Comparison of ENCODE assay signal across 1 cellular context in the genomic region with DNA sequence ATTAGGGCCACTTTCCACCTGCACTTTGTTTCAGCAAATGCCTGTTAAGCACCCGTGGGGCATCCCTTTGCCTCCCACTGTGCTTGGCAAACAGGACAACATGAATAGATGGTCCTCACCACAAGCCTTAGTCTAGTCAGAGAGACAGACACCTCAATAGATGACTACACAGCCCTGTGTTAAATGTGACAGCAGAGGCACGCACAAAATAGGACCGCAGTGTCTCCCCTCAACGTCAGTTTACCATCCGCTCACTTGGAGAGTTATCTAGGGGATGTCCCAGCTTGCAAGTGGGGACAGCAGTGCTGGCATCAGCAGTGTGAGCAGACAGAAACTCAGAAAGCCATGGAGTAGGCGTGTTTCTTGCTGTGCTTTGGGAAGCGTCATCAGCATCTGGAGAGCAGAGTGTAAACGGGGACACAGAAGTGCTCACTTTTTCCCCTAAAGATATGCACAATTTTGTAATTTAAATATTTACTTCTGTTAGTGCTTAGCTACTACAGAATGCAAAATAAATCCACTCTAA.
TF ChIP-seq lines count a peak whose summit lies in the region.

No MANE protein-coding gene starts in this region.

TF ChIP-seq in IMR-90, 13 proteins besides CTCF, POLR2A, EP300 and RAD21:
- TF ChIP-seq MXI1 (IDR thresholded peaks at IDR 0.05; ENCODE audit: borderline replicate concordance, low read depth, low read length) = no peak
- TF ChIP-seq RCOR1 (IDR thresholded peaks at IDR 0.05; ENCODE audit: insufficient replicate concordance, low read length) = no peak
- no peak for TF ChIP-seq SMC3 (IDR thresholded peaks at IDR 0.05; ENCODE audit: low read depth, low read length)
- TF ChIP-seq FOS (IDR thresholded peaks at IDR 0.05; ENCODE audit: low read depth, low read length) = no peak
- no peak for TF ChIP-seq USF2 (IDR thresholded peaks at IDR 0.05; ENCODE audit: low read depth, low read length)
- no peak for TF ChIP-seq NFE2L2 (IDR thresholded peaks at IDR 0.05; ENCODE audit: low read depth, low read length)
- no peak for TF ChIP-seq CEBPB (IDR thresholded peaks at IDR 0.05; ENCODE audit: low read depth, low read length)
- TF ChIP-seq CHD1 (IDR thresholded peaks at IDR 0.05; ENCODE audit: low read depth, low read length) = no peak
- no peak for TF ChIP-seq BHLHE40 (IDR thresholded peaks at IDR 0.05; ENCODE audit: low read depth, low read length)
- no peak for TF ChIP-seq ELK1 (IDR thresholded peaks at IDR 0.05; ENCODE audit: borderline replicate concordance, low read depth, low read length)
- no peak for TF ChIP-seq MAZ (IDR thresholded peaks at IDR 0.05; ENCODE audit: borderline replicate concordance, low read depth, low read length)
- TF ChIP-seq RFX5 (IDR thresholded peaks at IDR 0.05; ENCODE audit: low read depth, low read length) = no peak
- TF ChIP-seq MAFK (IDR thresholded peaks at IDR 0.05; ENCODE audit: low read depth, low read length) = no peak
